Comparison of ENCODE assay signal across 14 cellular contexts in genomic region chr2:200479617-200480292, GRCh38. TPM values are rescaled to one million over a fixed set of nuclear protein-coding genes. Genes with fewer than 3 reads are reported as not detected.
A peak's percentile ranks its signal among the peaks of the same experiment; 100 is the strongest.
DNase-seq lines count a peak whose midpoint lies in the region; ATAC-seq and TF ChIP-seq lines count a peak whose summit lies in the region.
"Had no signal": no experiment of that assay in that cellular context is flagged by ENCODE, and none has a peak within 500 bp of the region (broad histone marks: within the 10 kb centered on the region; RNA-seq: fewer than 3 reads in every experiment).

No MANE protein-coding gene starts in this region.

- no peak for TF ChIP-seq CTCF in gastroesophageal sphincter (IDR thresholded peaks at IDR 0.05)

- H3K36me3 ChIP-seq in gastroesophageal sphincter (peaks cover 0 to 44% of the 10 kb centered on the region in 2 donors), stomach smooth muscle (ENCODE audit: control insufficient read depth in 2 of 2, insufficient read depth in 2 of 2, low read length in 2 of 2) (peaks cover 4 to 16% of the 10 kb centered on the region in 2 donors)

- H3K27me3 Mint-ChIP-seq in activated T-helper 17 cell treated with anti-CD3 and anti-CD28 coated beads, Interleukin-2, amount 50 U/mL, for 72 hours = no peaks in the 10 kb centered on the region

- peaks cover 5% of the 10 kb centered on the region for H3K36me3 Mint-ChIP-seq in activated T-helper 17 cell treated with anti-CD3 and anti-CD28 coated beads, Interleukin-2, amount 50 U/mL, for 72 hours (ENCODE audit: low read depth)

- no peak for TF ChIP-seq EP300 in gastroesophageal sphincter (IDR thresholded peaks at IDR 0.05)

- no peak for TF ChIP-seq POLR2A in gastroesophageal sphincter (IDR thresholded peaks at IDR 0.05)

- H3K27me3 ChIP-seq in gastroesophageal sphincter = no peaks in the 10 kb centered on the region
- H3K27me3 ChIP-seq in stomach smooth muscle (ENCODE audit: control insufficient read depth in 1 of 2, insufficient read depth in 2 of 2, low read length in 2 of 2) = no peaks in the 10 kb centered on the region

- H3K9ac ChIP-seq in stomach smooth muscle (ENCODE audit: low read length in 2 of 2) = no peak overlapping the region

- peak overlapping the region; percentile 33 for H3K27ac Mint-ChIP-seq in activated T-helper 17 cell treated with anti-CD3 and anti-CD28 coated beads, Interleukin-2, amount 50 U/mL, for 72 hours

- 42 to 60% methylated on average over 6 to 8 of the region's 10 CpGs for WGBS in gastroesophageal sphincter (ENCODE audit: low coverage in 1 of 2), 2 donors

- peak overlapping the region; percentile 5 for H3K4me3 Mint-ChIP-seq in activated T-helper 17 cell treated with anti-CD3 and anti-CD28 coated beads, Interleukin-2, amount 50 U/mL, for 72 hours

- no peaks in the 10 kb centered on the region for H3K4me1 Mint-ChIP-seq in activated T-helper 17 cell treated with anti-CD3 and anti-CD28 coated beads, Interleukin-2, amount 50 U/mL, for 72 hours

- no peaks in the 10 kb centered on the region for H3K4me1 ChIP-seq in gastroesophageal sphincter
- H3K4me1 ChIP-seq in stomach smooth muscle (ENCODE audit: control insufficient read depth, insufficient read depth, low read length) = peaks cover 13% of the 10 kb centered on the region

- DNase-seq in SIG-M5 treated with dmso at 0.1 percent for 504 hours (lab: John Stamatoyannopoulos, UW; ENCODE audit: unreplicated experiment) (peak; percentile 26), SIG-M5 (lab: John Stamatoyannopoulos, UW) (no peak), NCI-H2081 treated with DMSO at 0.1 percent for 48 hours (lab: John Stamatoyannopoulos, UW) (no peak), NCI-H1436 treated with DMSO at 0.1 percent for 48 hours (lab: John Stamatoyannopoulos, UW) (no peak)
- no peak for DNase-seq in stimulated activated CD4-positive, alpha-beta T cell treated with anti-CD3 and anti-CD28 coated beads, Interleukin-2, amount 100 ng/mL, for 48 hours
- DNase-seq: anterior cingulate cortex, GF-D8, glutamatergic neuron, NCI-H1417 treated with DMSO at 0.1 percent for 48 hours, OCI-M1 had no signal

- peak; percentile 55 for ATAC-seq in activated T-helper 17 cell treated with anti-CD3 and anti-CD28 coated beads, Interleukin-2, amount 50 U/mL, for 72 hours (replicated peaks)
- peak; percentile 21 for ATAC-seq in gastroesophageal sphincter

- H3K9me3 ChIP-seq in gastroesophageal sphincter (no peaks in the 10 kb centered on the region), stomach smooth muscle (ENCODE audit: control insufficient read depth in 2 of 2, low read length in 2 of 2) (no peaks in the 10 kb centered on the region)

- no peaks in the 10 kb centered on the region for H3K9me3 Mint-ChIP-seq in activated T-helper 17 cell treated with anti-CD3 and anti-CD28 coated beads, Interleukin-2, amount 50 U/mL, for 72 hours

- H3K27ac ChIP-seq in gastroesophageal sphincter = peak overlapping the region in 2 of 4 donors; percentile 15 to 16
- peak overlapping the region; percentile 50 for H3K27ac ChIP-seq in stomach smooth muscle (ENCODE audit: low read length)
- H3K27ac ChIP-seq: 22Rv1 had no signal

- H3K4me3 ChIP-seq in gastroesophageal sphincter (no peak overlapping the region), stomach smooth muscle (ENCODE audit: low read length in 2 of 2) (no peak overlapping the region)

RNA-seq across cellular contexts. Expression of gene KCTD18, which starts 30.1 kb away (rescaled TPM):
- total RNA-seq in activated T-helper 17 cell treated with anti-CD3 and anti-CD28 coated beads, Interleukin-2, amount 50 U/mL, for 72 hours = 10 to 100 TPM in 1 of 2 donors, 1 to 10 TPM in 1; 9.3 to 10.8 TPM
- total RNA-seq in gastroesophageal sphincter = 10 to 100 TPM; 23.7 to 33.8 (median 28.8) TPM

RNA-seq across cellular contexts. Expression of gene SGO2, which starts 46.3 kb away (rescaled TPM):
- 10 to 100 TPM; 51.2 to 67.7 TPM for total RNA-seq in activated T-helper 17 cell treated with anti-CD3 and anti-CD28 coated beads, Interleukin-2, amount 50 U/mL, for 72 hours
- total RNA-seq in gastroesophageal sphincter = 1 to 10 TPM in 3 of 4 donors, under 1 TPM in 1; 0.62 to 1.8 (median 1.4) TPM

Comparison
In these comparisons a context has a peak if more than half of its experiments do, and no peak if none do; other contexts are left out.
1. RNA of gene SGO2, which starts 46.3 kb away (total RNA-seq): 51.2 to 67.7 TPM in activated T-helper 17 cell treated with anti-CD3 and anti-CD28 coated beads, Interleukin-2, amount 50 U/mL, for 72 hours; 0.62 to 1.8 TPM in gastroesophageal sphincter; every median in the first group is over 10 times any median in the second.